17 cellular contexts compared by ENCODE assay signal in the genomic region with DNA sequence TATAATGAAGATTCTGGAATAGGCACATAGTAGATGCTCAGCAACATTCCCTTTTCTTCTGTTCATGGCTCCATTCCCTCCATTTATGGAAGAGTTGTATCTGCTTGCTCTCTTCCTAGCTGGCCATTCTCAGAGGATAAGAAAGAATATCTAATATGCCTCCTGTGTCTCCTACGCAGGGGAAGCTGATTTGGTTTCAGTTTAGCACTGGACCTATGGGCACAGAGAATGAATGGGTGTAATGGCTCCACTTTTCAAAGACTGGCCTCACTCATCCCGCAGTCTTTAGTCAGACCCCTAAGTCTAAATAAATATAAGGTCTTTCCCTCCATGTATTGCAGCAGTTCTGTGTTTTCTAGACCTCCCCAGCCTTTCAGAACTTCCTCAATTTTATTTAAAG. TPM values are rescaled to one million over a fixed set of nuclear protein-coding genes. Genes with fewer than 3 reads are reported as not detected.
DNase-seq lines count a peak whose midpoint lies in the region; ATAC-seq and TF ChIP-seq lines count a peak whose summit lies in the region.
"Had no signal": no experiment of that assay in that cellular context is flagged by ENCODE, and none has a peak within 500 bp of the region (broad histone marks: within the 10 kb centered on the region; RNA-seq: fewer than 3 reads in every experiment).

No MANE protein-coding gene starts in this region.

- no peaks in the 10 kb centered on the region for H3K79me2 ChIP-seq in SK-N-SH (ENCODE audit: insufficient read depth)
- H3K79me2 ChIP-seq in hepatocyte: peaks cover 48% of the 10 kb centered on the region

- TF ChIP-seq EP300 in SK-N-SH (IDR thresholded peaks at IDR 0.05; ENCODE audit: borderline replicate concordance in 1 of 2, low read depth in 1 of 2, low read length in 1 of 2) (no peak), stomach (IDR thresholded peaks at IDR 0.05) (no peak)

- H3K4me1 Mint-ChIP-seq in MCF 10A (ENCODE audit: insufficient read depth, unreplicated experiment): peaks cover 40% of the 10 kb centered on the region

- WGBS in SK-N-SH (ENCODE audit: low lambda C conversion rate): 58% methylated on average over 2 of the region's 2 CpGs
- WGBS in hepatocyte (ENCODE audit: low lambda C conversion rate, missing lambda C conversion rate): 46% methylated on average over 2 of the region's 2 CpGs
- WGBS in stomach, 5 donors: 22 to 38% (median 36%) methylated on average over 2 of the region's 2 CpGs

- no peak for TF ChIP-seq CTCF in SK-N-SH (IDR thresholded peaks at IDR 0.05)
- TF ChIP-seq CTCF in MCF 10A (IDR thresholded peaks at IDR 0.05; ENCODE audit: unreplicated experiment): no peak
- no peak for TF ChIP-seq CTCF in hepatocyte (IDR thresholded peaks at IDR 0.05; ENCODE audit: poor library complexity)
- no peak for TF ChIP-seq CTCF in stomach (IDR thresholded peaks at IDR 0.05)

- peaks cover 14% of the 10 kb centered on the region; the same call in 1 of the 2 replicates for H3K27me3 ChIP-seq in SK-N-SH (ENCODE audit: insufficient read depth)
- H3K27me3 ChIP-seq in hepatocyte: no peaks in the 10 kb centered on the region
- peaks cover 0 to 20% (median 7%) of the 10 kb centered on the region in 3 donors for H3K27me3 ChIP-seq in stomach

- H3K4me3 ChIP-seq in SK-N-SH (ENCODE audit: low read depth in 2 of 2, low read length in 1 of 2) (no peak overlapping the region), hepatocyte (peak overlapping the region; percentile 72), stomach (peak overlapping the region in 3 of 4 donors; percentile 71 to 83 (median 82))

- BruUV-seq in MCF 10A (replicated peaks; lab: Mats Ljungman, UMichigan): no TSS peak

- H3K9me2 ChIP-seq in SK-N-SH: no peaks in the 10 kb centered on the region
- H3K9me2 ChIP-seq in hepatocyte (replicated peaks; ENCODE audit: insufficient read depth): no peaks in the 10 kb centered on the region

- H3K9ac ChIP-seq in SK-N-SH: no peak overlapping the region

- DNase-seq in SK-N-SH (no peak), MCF 10A (ENCODE audit: unreplicated experiment) (peak; percentile 36), hepatocyte (ENCODE audit: low spot score) (no peak), stomach (no peak), AML-193 (lab: John Stamatoyannopoulos, UW) (no peak)
- DNase-seq: activated naive CD4-positive, alpha-beta T cell treated with anti-CD3 and anti-CD28 coated beads, Interleukin-2, amount 10 ng/mL, durations not matched to agents 7 days and 5 days; DND-41; hippocampal formation; KG1; NCI-H1105 treated with DMSO at 0.1 percent for 48 hours; NCI-H2171; stimulated activated naive CD4-positive, alpha-beta T cell treated with Interleukin-2 at 50 U/mL for 16 hours had no signal

- no peaks in the 10 kb centered on the region for H4K20me1 ChIP-seq in SK-N-SH (ENCODE audit: insufficient read depth)
- H4K20me1 ChIP-seq in hepatocyte (ENCODE audit: insufficient read depth, poor library complexity, severe bottlenecking): no peaks in the 10 kb centered on the region

- no peaks in the 10 kb centered on the region for H3F3A ChIP-seq in SK-N-SH (replicated peaks; ENCODE audit: insufficient read depth)

- peak overlapping the region; percentile 94 for H3K4me3 Mint-ChIP-seq in MCF 10A (ENCODE audit: unreplicated experiment)
- H3K4me3 Mint-ChIP-seq: activated naive CD4-positive, alpha-beta T cell treated with anti-CD3 and anti-CD28 coated beads, Interleukin-2, amount 10 ng/mL, durations not matched to agents 7 days and 5 days had no signal

- ATAC-seq in SK-N-SH treated with all-trans-retinoic acid at 6 μM for 48 hours (no peak), HG03025 (IDR thresholded peaks at IDR 0.05; ENCODE audit: low FRiP score, unreplicated experiment) (no peak), GM21786 (IDR thresholded peaks at IDR 0.05; ENCODE audit: unreplicated experiment) (no peak)
- ATAC-seq: activated CD4-positive, CD25-positive, alpha-beta regulatory T cell treated with anti-CD3 and anti-CD28 coated beads, Interleukin-2, amount 50 U/mL, for 24 hours had no signal

- no peaks in the 10 kb centered on the region for H3K27me3 Mint-ChIP-seq in MCF 10A (ENCODE audit: insufficient read depth, unreplicated experiment)

- no peak overlapping the region for H3K27ac ChIP-seq in SK-N-SH (ENCODE audit: low read depth in 2 of 2, low read length in 1 of 2)
- peak overlapping the region; percentile 60 for H3K27ac ChIP-seq in hepatocyte
- H3K27ac ChIP-seq in stomach: peak overlapping the region; percentile 42 to 94 (median 89)

- H3K9me3 Mint-ChIP-seq in MCF 10A (ENCODE audit: unreplicated experiment): no peaks in the 10 kb centered on the region
- H3K9me3 Mint-ChIP-seq: activated naive CD4-positive, alpha-beta T cell treated with anti-CD3 and anti-CD28 coated beads, Interleukin-2, amount 10 ng/mL, durations not matched to agents 7 days and 5 days had no signal

- H3K36me3 ChIP-seq in SK-N-SH (replicated peaks in 1 of 2; ENCODE audit: control insufficient read depth in 1 of 2, insufficient read depth in 2 of 2, low read length in 1 of 2) (no peaks in the 10 kb centered on the region), hepatocyte (replicated peaks; ENCODE audit: insufficient read depth, low read depth) (no peaks in the 10 kb centered on the region), stomach (no peaks in the 10 kb centered on the region)
- H3K36me3 ChIP-seq: prostate gland had no signal

- peak overlapping the region; percentile 95 for H3K27ac Mint-ChIP-seq in MCF 10A (ENCODE audit: low read depth, unreplicated experiment)
- H3K27ac Mint-ChIP-seq: activated naive CD4-positive, alpha-beta T cell treated with anti-CD3 and anti-CD28 coated beads, Interleukin-2, amount 10 ng/mL, durations not matched to agents 7 days and 5 days had no signal

- H3K4me2 ChIP-seq in SK-N-SH: no peak overlapping the region
- peak overlapping the region; percentile 88 for H3K4me2 ChIP-seq in hepatocyte

- peaks cover 17% of the 10 kb centered on the region for H3K36me3 Mint-ChIP-seq in MCF 10A (ENCODE audit: insufficient read depth, unreplicated experiment)
- H3K36me3 Mint-ChIP-seq: activated naive CD4-positive, alpha-beta T cell treated with anti-CD3 and anti-CD28 coated beads, Interleukin-2, amount 10 ng/mL, durations not matched to agents 7 days and 5 days had no signal

- POLR2A ChIA-PET in SK-N-SH (lab: Yijun Ruan, JAX): no interaction called here
- POLR2A ChIA-PET in MCF 10A (lab: Yijun Ruan, JAX): interaction anchor here (0.6 to 7.4 kb wide), 6 partner anchors 9 to 139 kb away, joined by 3 to 135 read pairs (median 22); partner anchors contain the start of gene YARS2

- CTCF ChIA-PET in SK-N-SH (lab: Yijun Ruan, JAX): interaction anchor here (1.0 kb wide), 1 partner anchor 9 kb away, joined by 3 read pairs; no protein-coding TSS in a partner anchor
- CTCF ChIA-PET in MCF 10A (lab: Yijun Ruan, JAX): interaction anchor here (0.7 to 5.1 kb wide), 3 partner anchors 8 to 1139 kb away, joined by 3 to 26 read pairs (median 3); partner anchors contain the start of gene YARS2

- no peak for TF ChIP-seq POLR2A in stomach (IDR thresholded peaks at IDR 0.05)

- H2AFZ ChIP-seq in SK-N-SH (ENCODE audit: low read depth) (0 out of 2 replicates have a peak overlapping the region, but pooled peaks have one; percentile 16), hepatocyte (no peak overlapping the region)

- H3K9me3 ChIP-seq in SK-N-SH (no peaks in the 10 kb centered on the region), hepatocyte (ENCODE audit: low read depth) (no peaks in the 10 kb centered on the region), stomach (no peaks in the 10 kb centered on the region)
- H3K9me3 ChIP-seq: prostate gland had no signal

- intact Hi-C loops in MCF 10A (cut with micrococcal nuclease) (loop anchor here (2.0 to 10.0 kb wide), 2 partner anchors 140 to 210 kb away; partner anchors contain the start of gene YARS2), stomach (cut with DNase I; ENCODE audit: low total_unique reads) (no loop called here)

- TF ChIP-seq RAD21 in SK-N-SH (IDR thresholded peaks at IDR 0.05; ENCODE audit: low read length): no peak

- H3K4me1 ChIP-seq in SK-N-SH (ENCODE audit: control insufficient read depth in 1 of 2, insufficient read depth in 2 of 2, low read depth in 1 of 2, low read length in 1 of 2): peaks cover 0 to 14% of the 10 kb centered on the region in 2 experiments; a peak in 2 of 4 replicates
- peaks cover 46% of the 10 kb centered on the region for H3K4me1 ChIP-seq in hepatocyte (ENCODE audit: insufficient read depth)
- H3K4me1 ChIP-seq in stomach: peaks cover 0 to 71% (median 44%) of the 10 kb centered on the region in 4 donors
- H3K4me1 ChIP-seq: prostate gland had no signal

TF ChIP-seq in SK-N-SH, 30 proteins besides CTCF, POLR2A, EP300 and RAD21 (continues in another document):
- no peak for TF ChIP-seq NRF1 (IDR thresholded peaks at IDR 0.05; ENCODE audit: low read depth, low read length)
- no peak for TF ChIP-seq RXRA (IDR thresholded peaks at IDR 0.05; ENCODE audit: borderline replicate concordance, low read depth)
- no peak for TF ChIP-seq GATA2 (CRISPR knock-in tag; IDR thresholded peaks at IDR 0.05)
- TF ChIP-seq NFIC (IDR thresholded peaks at IDR 0.05; ENCODE audit: borderline replicate concordance): no peak
- TF ChIP-seq RCOR1 (IDR thresholded peaks at IDR 0.05; ENCODE audit: low read length): no peak
- no peak for TF ChIP-seq POLR2AphosphoS5 (IDR thresholded peaks at IDR 0.05; ENCODE audit: low read depth, low read length)

TF ChIP-seq in SK-N-SH treated with all-trans-retinoic acid at 6 μM for 48 hours, 23 proteins besides CTCF, POLR2A, EP300 and RAD21:
- TF ChIP-seq ISL1 (CRISPR knock-in tag; IDR thresholded peaks at IDR 0.05): no peak
- TF ChIP-seq ZFP30 (CRISPR knock-in tag; IDR thresholded peaks at IDR 0.05): no peak
- no peak for TF ChIP-seq GLIS3 (CRISPR knock-in tag; IDR thresholded peaks at IDR 0.05)
- TF ChIP-seq TOX (CRISPR knock-in tag; IDR thresholded peaks at IDR 0.05; ENCODE audit: borderline replicate concordance): no peak
- no peak for TF ChIP-seq RARB (CRISPR knock-in tag; IDR thresholded peaks at IDR 0.05)
- no peak for TF ChIP-seq ARNTL (CRISPR knock-in tag; IDR thresholded peaks at IDR 0.05; ENCODE audit: borderline replicate concordance, low read depth)
- no peak for TF ChIP-seq OSR1 (CRISPR knock-in tag; IDR thresholded peaks at IDR 0.05)
- TF ChIP-seq TCF4 (CRISPR knock-in tag; IDR thresholded peaks at IDR 0.05; ENCODE audit: borderline replicate concordance): no peak
- no peak for TF ChIP-seq ZC3H10 (CRISPR knock-in tag; IDR thresholded peaks at IDR 0.05)
- no peak for TF ChIP-seq BACH2 (CRISPR knock-in tag; IDR thresholded peaks at IDR 0.05; ENCODE audit: borderline replicate concordance)
- TF ChIP-seq ZFP3 (CRISPR knock-in tag; IDR thresholded peaks at IDR 0.05): no peak
- TF ChIP-seq ZNF70 (CRISPR knock-in tag; IDR thresholded peaks at IDR 0.05): no peak

RNA-seq across cellular contexts. Expression of gene PKP2, which starts 2.0 kb away (rescaled TPM):
- polyA plus RNA-seq in SK-N-SH (2012; rRNA removed) (0.06 and 0.10 TPM in 2 replicates), hepatocyte (62.4 and 72.1 TPM in 2 replicates), stomach (10 to 100 TPM in 2 of 3 donors, 1 to 10 TPM in 1; 5.8 to 16.0 (median 10.2) TPM)
- polyA plus RNA-seq in SK-N-SH (2012; cell fraction: cytosol; rRNA removed): 0.10 and 0.14 TPM in 2 replicates
- polyA plus RNA-seq in SK-N-SH (2012; cell fraction: nucleus; rRNA removed): 0.08 and 0.12 TPM in 2 replicates
- total RNA-seq in MCF 10A (2022) (58.5 and 88.0 TPM in 2 replicates), hepatocyte (58.0 and 60.0 TPM in 2 replicates), stomach (10 to 100 TPM; 34.4 to 85.8 (median 49.8) TPM)

Comparison
In these comparisons a context has a peak if more than half of its experiments do, and no peak if none do; other contexts are left out.
1. H3K27ac ChIP-seq: peak in hepatocyte (single experiment) and stomach (5 of 5); none in SK-N-SH (0 of 2).
2. H3K4me3 ChIP-seq: peak in hepatocyte (single experiment) and stomach (3 of 4); none in SK-N-SH (0 of 2).